19 cellular contexts compared by ENCODE assay signal in genomic region chr20:51166489-51166888, GRCh38.
"Had no signal": no experiment of that assay in that cellular context is flagged by ENCODE, and none has a peak within 500 bp of the region (broad histone marks: within the 10 kb centered on the region; RNA-seq: fewer than 3 reads in every experiment).

No MANE protein-coding gene starts in this region.

- H3K4me1 ChIP-seq: SJSA1 had no signal

- H3K4me3 ChIP-seq: SJSA1, SK-N-MC had no signal

- DNase-seq: NCI-H1092, NCI-H1105 treated with DMSO at 0.1 percent for 48 hours, NCI-H1417 treated with DMSO at 0.1 percent for 48 hours, NCI-H146, NCI-H1694 treated with DMSO at 0.1 percent for 48 hours, NCI-H1930, NCI-H2081, NCI-H2107, NCI-H2227 treated with DMSO at 0.1 percent for 48 hours, NCI-H524, NCI-H69, NCI-H774, Right ventricle myocardium superior, RPMI8226, SIG-M5 had no signal

- H3K9me3 ChIP-seq: SJSA1 had no signal

- H3K27ac ChIP-seq: KMS-11, SJSA1, SK-N-MC had no signal

- H3K4me2 ChIP-seq: KMS-11 had no signal

- H3K9ac ChIP-seq: KMS-11 had no signal

- FAIRE-seq: RCC 7860 had no signal

- H3K36me3 ChIP-seq: SJSA1 had no signal
